In genomic region chr6:106321940-106322339, GRCh38 we compare ENCODE assay signal across 30 cellular contexts.
"Had no signal": no experiment of that assay in that cellular context is flagged by ENCODE, and none has a peak within 500 bp of the region (broad histone marks: within the 10 kb centered on the region; RNA-seq: fewer than 3 reads in every experiment).

No MANE protein-coding gene starts in this region.

- H3K27ac Mint-ChIP-seq: activated CD4-positive, alpha-beta memory T cell treated with anti-CD3 and anti-CD28 coated beads, Interleukin-2, amount 10 ng/mL, durations not matched to agents 7 days and 5 days; activated CD8-positive, alpha-beta memory T cell treated with anti-CD3 and anti-CD28 coated beads, Interleukin-2, amount 10 ng/mL, durations not matched to agents 7 days and 5 days; activated naive CD4-positive, alpha-beta T cell treated with anti-CD3 and anti-CD28 coated beads, Interleukin-2, amount 50 U/mL, for 72 hours; activated T-helper 17 cell treated with anti-CD3 and anti-CD28 coated beads, Interleukin-2, amount 50 U/mL, for 72 hours; T-helper 1 cell treated with Interleukin-12 subunit alpha and Interleukin-12 subunit beta and Interleukin-4 antibody, amounts not matched to agents 30 μg/mL and 1 μg/mL, for 36 hours had no signal

- H3K4me3 ChIP-seq: adrenal gland, body of pancreas, breast epithelium, Peyer's patch, SJSA1 had no signal

- H3K36me3 ChIP-seq: adrenal gland, breast epithelium, Peyer's patch had no signal

- H3K4me2 ChIP-seq: SK-N-SH had no signal

- ATAC-seq: activated CD8-positive, alpha-beta memory T cell treated with anti-CD3 and anti-CD28 coated beads, Interleukin-2, amount 10 ng/mL, durations not matched to agents 7 days and 5 days; activated naive CD4-positive, alpha-beta T cell treated with anti-CD3 and anti-CD28 coated beads, Interleukin-2, amount 50 U/mL, for 72 hours; activated T-helper 17 cell treated with anti-CD3 and anti-CD28 coated beads, Interleukin-2, amount 50 U/mL, for 72 hours; body of pancreas had no signal

- H3K9me3 ChIP-seq: adrenal gland, body of pancreas, breast epithelium, Peyer's patch, SJSA1, SK-N-SH had no signal

- H3K9ac ChIP-seq: SK-N-SH had no signal

- DNase-seq: activated CD4-positive, alpha-beta memory T cell treated with anti-CD3 and anti-CD28 coated beads, Interleukin-2, amount 10 ng/mL, durations not matched to agents 7 days and 5 days; activated CD4-positive, alpha-beta T cell treated with anti-CD3 and anti-CD28 coated beads for 1 hour; activated CD4-positive, alpha-beta T cell treated with anti-CD3 and anti-CD28 coated beads for 48 hours; activated CD4-positive, CD25-positive, alpha-beta regulatory T cell; activated CD8-positive, alpha-beta memory T cell treated with anti-CD3 and anti-CD28 coated beads for 24 hours; activated CD8-positive, alpha-beta memory T cell treated with anti-CD3 and anti-CD28 coated beads, Interleukin-2, amount 10 ng/mL, durations not matched to agents 7 days and 5 days; activated CD8-positive, alpha-beta memory T cell treated with anti-CD3 and anti-CD28 coated beads, Interleukin-2, amount 50 U/mL, for 48 hours; activated effector memory CD4-positive, alpha-beta T cell treated with anti-CD3 and anti-CD28 coated beads, Interleukin-2, amount 50 U/mL, for 16 hours; activated naive CD4-positive, alpha-beta T cell; activated T-cell treated with anti-CD3 and anti-CD28 coated beads, Interleukin-2, amount 50 U/mL, for 48 hours; adrenal gland; body of pancreas; NCI-H1105 treated with DMSO at 0.1 percent for 48 hours; NCI-H1436; NCI-H1694; NCI-H1930; NCI-H2081 treated with DMSO at 0.1 percent for 48 hours; NCI-H345; NCI-H524 treated with DMSO at 0.1 percent for 48 hours; Peyer's patch; RPMI8226; SHP77 treated with DMSO at 0.1 percent for 48 hours; SK-N-SH had no signal

- H3K9me3 Mint-ChIP-seq: activated CD4-positive, alpha-beta memory T cell treated with anti-CD3 and anti-CD28 coated beads, Interleukin-2, amount 10 ng/mL, durations not matched to agents 7 days and 5 days; activated naive CD4-positive, alpha-beta T cell treated with anti-CD3 and anti-CD28 coated beads, Interleukin-2, amount 50 U/mL, for 72 hours; activated T-helper 17 cell treated with anti-CD3 and anti-CD28 coated beads, Interleukin-2, amount 50 U/mL, for 72 hours; T-helper 1 cell treated with Interleukin-12 subunit alpha and Interleukin-12 subunit beta and Interleukin-4 antibody, amounts not matched to agents 30 μg/mL and 1 μg/mL, for 36 hours had no signal

- FAIRE-seq: astrocyte had no signal

- H3K27me3 ChIP-seq: adrenal gland, body of pancreas, breast epithelium, Peyer's patch, SJSA1 had no signal

- H3K27ac ChIP-seq: adrenal gland, body of pancreas, breast epithelium, Peyer's patch, SJSA1, VCaP had no signal

- H3K4me3 Mint-ChIP-seq: activated CD4-positive, alpha-beta memory T cell treated with anti-CD3 and anti-CD28 coated beads, Interleukin-2, amount 10 ng/mL, durations not matched to agents 7 days and 5 days; activated CD8-positive, alpha-beta memory T cell treated with anti-CD3 and anti-CD28 coated beads, Interleukin-2, amount 10 ng/mL, durations not matched to agents 7 days and 5 days; activated T-helper 17 cell treated with anti-CD3 and anti-CD28 coated beads, Interleukin-2, amount 50 U/mL, for 72 hours; T-helper 1 cell treated with Interleukin-12 subunit alpha and Interleukin-12 subunit beta and Interleukin-4 antibody, amounts not matched to agents 30 μg/mL and 1 μg/mL, for 36 hours had no signal

- H3K9me2 ChIP-seq: SK-N-SH had no signal
